Comparison of ENCODE assay signal across 40 cellular contexts in the genomic region with DNA sequence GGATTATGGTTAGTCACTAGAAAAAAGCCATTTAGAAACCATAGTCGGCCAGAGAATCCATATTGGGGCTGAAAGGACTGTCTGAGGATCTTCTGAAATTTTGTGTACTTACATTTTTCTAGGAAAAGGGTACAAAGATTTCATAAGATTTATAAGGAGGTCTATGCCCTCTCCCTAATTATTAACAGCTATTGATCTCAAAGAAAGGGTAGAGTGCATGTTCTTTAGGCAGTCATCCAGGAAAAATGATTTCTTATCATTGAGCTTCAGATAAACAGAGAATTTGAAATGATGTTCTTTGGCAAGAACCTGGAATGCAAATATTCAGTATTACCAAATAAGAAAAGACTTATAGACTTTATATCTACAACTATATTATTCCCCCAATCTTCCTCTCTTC.
"Had no signal": no experiment of that assay in that cellular context is flagged by ENCODE, and none has a peak within 500 bp of the region (broad histone marks: within the 10 kb centered on the region; RNA-seq: fewer than 3 reads in every experiment).

No MANE protein-coding gene starts in this region.

- DNase-seq: activated effector memory CD4-positive, alpha-beta T cell treated with anti-CD3 and anti-CD28 coated beads, Interleukin-2, amount 50 U/mL, for 16 hours; activated effector memory CD4-positive, alpha-beta T cell treated with Interleukin-2 at 50 U/mL for 16 hours; activated gamma-delta T cell; activated gamma-delta T cell treated with Interleukin-2 at 50 U/mL for 16 hours; activated naive CD4-positive, alpha-beta T cell; activated naive CD4-positive, alpha-beta T cell treated with anti-CD3 and anti-CD28 coated beads for 36 hours; activated naive CD4-positive, alpha-beta T cell treated with anti-CD3 and anti-CD28 coated beads, Interleukin-2, amount 10 ng/mL, durations not matched to agents 7 days and 5 days; activated naive CD4-positive, alpha-beta T cell treated with anti-CD3 and anti-CD28 coated beads, Interleukin-2, amount 50 U/mL, for 16 hours; activated naive CD4-positive, alpha-beta T cell treated with Interleukin-2 at 50 U/mL for 16 hours; activated naive CD8-positive, alpha-beta T cell treated with anti-CD3 and anti-CD28 coated beads for 36 hours; activated naive CD8-positive, alpha-beta T cell treated with anti-CD3 and anti-CD28 coated beads, Interleukin-2, amount 10 ng/mL, durations not matched to agents 7 days and 5 days; activated naive CD8-positive, alpha-beta T cell treated with anti-CD3 and anti-CD28 coated beads, Interleukin-2, amount 50 U/mL, for 24 hours; activated T-cell treated with anti-CD3 and anti-CD28 coated beads for 4 hours; activated T-cell treated with anti-CD3 and anti-CD28 coated beads, Interleukin-2, amount 50 U/mL, for 1 hour; activated T-cell treated with anti-CD3 and anti-CD28 coated beads, Interleukin-2, amount 50 U/mL, for 24 hours; activated T-cell treated with anti-CD3 and anti-CD28 coated beads, Interleukin-2, amount 50 U/mL, for 4 hours; activated T-cell treated with anti-CD3 and anti-CD28 coated beads, Interleukin-2, amount 50 U/mL, for 48 hours; activated T-cell treated with anti-CD3 and anti-CD28 coated beads, Interleukin-2, amount 50 U/mL, for 72 hours; adrenal gland; amniotic stem cell; amygdala; anterior cingulate cortex; aorta; body of pancreas; brain microvascular endothelial cell; caudate nucleus; central memory CD4-positive, alpha-beta T cell; cerebellar nuclear complex had no signal

- ATAC-seq: activated naive CD4-positive, alpha-beta T cell treated with anti-CD3 and anti-CD28 coated beads, Interleukin-2, amount 50 U/mL, for 72 hours; activated naive CD8-positive, alpha-beta T cell treated with anti-CD3 and anti-CD28 coated beads, Interleukin-2, amount 50 U/mL, for 24 hours; activated T-cell treated with anti-CD3 and anti-CD28 coated beads, Interleukin-2, amount 50 U/mL, for 4 hours; activated T-cell treated with anti-CD3 and anti-CD28 coated beads, Interleukin-2, amount 50 U/mL, for 72 hours; activated T-helper 17 cell treated with anti-CD3 and anti-CD28 coated beads, Interleukin-2, amount 50 U/mL, for 72 hours; body of pancreas had no signal

- H3K4me3 Mint-ChIP-seq: activated naive CD4-positive, alpha-beta T cell treated with anti-CD3 and anti-CD28 coated beads for 36 hours; activated naive CD4-positive, alpha-beta T cell treated with anti-CD3 and anti-CD28 coated beads, Interleukin-2, amount 10 ng/mL, durations not matched to agents 7 days and 5 days; activated naive CD4-positive, alpha-beta T cell treated with anti-CD3 and anti-CD28 coated beads, Interleukin-2, amount 50 U/mL, for 24 hours; activated naive CD8-positive, alpha-beta T cell; activated naive CD8-positive, alpha-beta T cell treated with anti-CD3 and anti-CD28 coated beads for 36 hours; activated naive CD8-positive, alpha-beta T cell treated with anti-CD3 and anti-CD28 coated beads, Interleukin-2, amount 10 ng/mL, durations not matched to agents 7 days and 5 days; activated naive CD8-positive, alpha-beta T cell treated with anti-CD3 and anti-CD28 coated beads, Interleukin-2, amount 50 U/mL, for 24 hours; activated T-cell treated with anti-CD3 and anti-CD28 coated beads, Interleukin-2, amount 50 U/mL, for 24 hours; activated T-cell treated with anti-CD3 and anti-CD28 coated beads, Interleukin-2, amount 50 U/mL, for 4 hours; activated T-cell treated with anti-CD3 and anti-CD28 coated beads, Interleukin-2, amount 50 U/mL, for 72 hours; activated T-helper 1 cell treated with anti-CD3 and anti-CD28 coated beads, Interleukin-12 subunit alpha, Interleukin-12 subunit beta, Interleukin-2, Interleukin-4 antibody, amounts not matched to agents 30 ng/mL and 10 ng/mL and 1 ng/mL, durations not matched to agents 14 hours and 24 hours and 36 hours; activated T-helper 17 cell treated with anti-CD3 and anti-CD28 coated beads, Interleukin-2, amount 50 U/mL, for 72 hours; brain; central memory CD8-positive, alpha-beta T cell had no signal

- H3K27me3 ChIP-seq: adrenal gland, ascending aorta, body of pancreas, brain microvascular endothelial cell, breast epithelium, cardiac muscle cell had no signal

- H3K9me3 ChIP-seq: adrenal gland, ascending aorta, body of pancreas, breast epithelium had no signal

- H3K27ac Mint-ChIP-seq: activated naive CD4-positive, alpha-beta T cell treated with anti-CD3 and anti-CD28 coated beads for 36 hours; activated naive CD4-positive, alpha-beta T cell treated with anti-CD3 and anti-CD28 coated beads, Interleukin-2, amount 10 ng/mL, durations not matched to agents 7 days and 5 days; activated naive CD4-positive, alpha-beta T cell treated with anti-CD3 and anti-CD28 coated beads, Interleukin-2, amount 50 U/mL, for 24 hours; activated naive CD4-positive, alpha-beta T cell treated with anti-CD3 and anti-CD28 coated beads, Interleukin-2, amount 50 U/mL, for 72 hours; activated naive CD8-positive, alpha-beta T cell; activated naive CD8-positive, alpha-beta T cell treated with anti-CD3 and anti-CD28 coated beads for 36 hours; activated naive CD8-positive, alpha-beta T cell treated with anti-CD3 and anti-CD28 coated beads, Interleukin-2, amount 10 ng/mL, durations not matched to agents 7 days and 5 days; activated naive CD8-positive, alpha-beta T cell treated with anti-CD3 and anti-CD28 coated beads, Interleukin-2, amount 50 U/mL, for 24 hours; activated T-cell treated with anti-CD3 and anti-CD28 coated beads, Interleukin-2, amount 50 U/mL, for 24 hours; activated T-cell treated with anti-CD3 and anti-CD28 coated beads, Interleukin-2, amount 50 U/mL, for 72 hours; activated T-helper 1 cell treated with anti-CD3 and anti-CD28 coated beads, Interleukin-12 subunit alpha, Interleukin-12 subunit beta, Interleukin-2, Interleukin-4 antibody, amounts not matched to agents 30 ng/mL and 10 ng/mL and 1 ng/mL, durations not matched to agents 14 hours and 24 hours and 36 hours; activated T-helper 17 cell treated with anti-CD3 and anti-CD28 coated beads, Interleukin-2, amount 50 U/mL, for 72 hours; brain had no signal

- H3K36me3 ChIP-seq: adrenal gland, ascending aorta, brain microvascular endothelial cell, breast epithelium, cardiac muscle cell had no signal

- H3K9me3 Mint-ChIP-seq: activated naive CD4-positive, alpha-beta T cell treated with anti-CD3 and anti-CD28 coated beads, Interleukin-2, amount 10 ng/mL, durations not matched to agents 7 days and 5 days; activated naive CD4-positive, alpha-beta T cell treated with anti-CD3 and anti-CD28 coated beads, Interleukin-2, amount 50 U/mL, for 24 hours; activated naive CD8-positive, alpha-beta T cell treated with anti-CD3 and anti-CD28 coated beads for 36 hours; activated naive CD8-positive, alpha-beta T cell treated with anti-CD3 and anti-CD28 coated beads, Interleukin-2, amount 50 U/mL, for 24 hours; activated T-helper 1 cell treated with anti-CD3 and anti-CD28 coated beads, Interleukin-12 subunit alpha, Interleukin-12 subunit beta, Interleukin-2, Interleukin-4 antibody, amounts not matched to agents 30 ng/mL and 10 ng/mL and 1 ng/mL, durations not matched to agents 14 hours and 24 hours and 36 hours; activated T-helper 17 cell treated with anti-CD3 and anti-CD28 coated beads, Interleukin-2, amount 50 U/mL, for 72 hours; central memory CD8-positive, alpha-beta T cell had no signal

- FAIRE-seq: astrocyte, bronchial epithelial cell had no signal

- H3K4me1 ChIP-seq: ascending aorta, breast epithelium had no signal

- H3K4me1 Mint-ChIP-seq: activated naive CD4-positive, alpha-beta T cell treated with anti-CD3 and anti-CD28 coated beads, Interleukin-2, amount 10 ng/mL, durations not matched to agents 7 days and 5 days; activated naive CD4-positive, alpha-beta T cell treated with anti-CD3 and anti-CD28 coated beads, Interleukin-2, amount 50 U/mL, for 24 hours; activated naive CD8-positive, alpha-beta T cell treated with anti-CD3 and anti-CD28 coated beads for 36 hours; activated naive CD8-positive, alpha-beta T cell treated with anti-CD3 and anti-CD28 coated beads, Interleukin-2, amount 10 ng/mL, durations not matched to agents 7 days and 5 days; activated naive CD8-positive, alpha-beta T cell treated with anti-CD3 and anti-CD28 coated beads, Interleukin-2, amount 50 U/mL, for 24 hours; activated T-helper 17 cell treated with anti-CD3 and anti-CD28 coated beads, Interleukin-2, amount 50 U/mL, for 72 hours; brain; central memory CD8-positive, alpha-beta T cell had no signal

- H3K27ac ChIP-seq: adrenal gland, ascending aorta, body of pancreas, brain microvascular endothelial cell, breast epithelium, cardiac muscle cell had no signal

- H3K36me3 Mint-ChIP-seq: activated naive CD4-positive, alpha-beta T cell treated with anti-CD3 and anti-CD28 coated beads, Interleukin-2, amount 10 ng/mL, durations not matched to agents 7 days and 5 days; activated naive CD4-positive, alpha-beta T cell treated with anti-CD3 and anti-CD28 coated beads, Interleukin-2, amount 50 U/mL, for 24 hours; activated naive CD4-positive, alpha-beta T cell treated with anti-CD3 and anti-CD28 coated beads, Interleukin-2, amount 50 U/mL, for 72 hours; activated naive CD8-positive, alpha-beta T cell; activated naive CD8-positive, alpha-beta T cell treated with anti-CD3 and anti-CD28 coated beads for 36 hours; activated naive CD8-positive, alpha-beta T cell treated with anti-CD3 and anti-CD28 coated beads, Interleukin-2, amount 10 ng/mL, durations not matched to agents 7 days and 5 days; brain had no signal

- H3K4me3 ChIP-seq: adrenal gland, ascending aorta, body of pancreas, breast epithelium, cardiac muscle cell had no signal

- H3K27me3 Mint-ChIP-seq: activated naive CD4-positive, alpha-beta T cell treated with anti-CD3 and anti-CD28 coated beads, Interleukin-2, amount 10 ng/mL, durations not matched to agents 7 days and 5 days; activated naive CD8-positive, alpha-beta T cell treated with anti-CD3 and anti-CD28 coated beads, Interleukin-2, amount 10 ng/mL, durations not matched to agents 7 days and 5 days had no signal
